20 cellular contexts compared by ENCODE assay signal in genomic region chr15:63353887-63354286, GRCh38. TPM values are rescaled to one million over a fixed set of nuclear protein-coding genes. Genes with fewer than 3 reads are reported as not detected.
DNase-seq lines count a peak whose midpoint lies in the region; ATAC-seq and TF ChIP-seq lines count a peak whose summit lies in the region.
"Had no signal": no experiment of that assay in that cellular context is flagged by ENCODE, and none has a peak within 500 bp of the region (broad histone marks: within the 10 kb centered on the region; RNA-seq: fewer than 3 reads in every experiment).

No MANE protein-coding gene starts in this region.

- no peaks in the 10 kb centered on the region for H3K36me3 ChIP-seq in Peyer's patch
- H3K36me3 ChIP-seq: MG63, SJCRH30 had no signal

- no peaks in the 10 kb centered on the region for H3K9me3 ChIP-seq in Peyer's patch
- H3K9me3 ChIP-seq: MG63, SJCRH30 had no signal

- H3K27me3 ChIP-seq in Peyer's patch = no peaks in the 10 kb centered on the region
- H3K27me3 ChIP-seq: MG63, SJCRH30 had no signal

- H3K4me1 ChIP-seq in Peyer's patch = peaks cover 0 to 60% (median 0%) of the 10 kb centered on the region in 4 donors

- no peak for TF ChIP-seq CTCF in Peyer's patch (IDR thresholded peaks at IDR 0.05)

- peak; percentile 71 for ATAC-seq in left lobe of liver
- ATAC-seq: GM12878 had no signal

- DNase-seq in Caki2 (ENCODE audit: low read depth) (peak; percentile 68), Peyer's patch (no peak), left lobe of liver (ENCODE audit: low spot score) (no peak), renal cortical epithelial cell (ENCODE audit: low read depth) (peak; percentile 79), MV-4-11 (lab: John Stamatoyannopoulos, UW) (no peak), HuH-7.5 (ENCODE audit: low spot score) (no peak), NCI-H1417 treated with DMSO at 0.1 percent for 48 hours (lab: John Stamatoyannopoulos, UW) (no peak), NCI-H510A (lab: John Stamatoyannopoulos, UW) (no peak)
- DNase-seq: DND-41, Kasumi-1, MG63, NCI-H1048, NCI-H1436 treated with DMSO at 0.1 percent for 48 hours, NCI-H2029, NCI-H226, NCI-H524 treated with DMSO at 0.1 percent for 48 hours, SJCRH30 had no signal

- TF ChIP-seq POLR2A in Peyer's patch (IDR thresholded peaks at IDR 0.05) = no peak

- H3K4me3 ChIP-seq in Peyer's patch = no peak overlapping the region
- H3K4me3 ChIP-seq: GM12878, MG63, SJCRH30 had no signal

- H3K27ac ChIP-seq in Peyer's patch = peak overlapping the region in 3 of 4 donors; percentile 49 to 82 (median 78)
- H3K27ac ChIP-seq: C4-2B, SJCRH30 had no signal

- in situ Hi-C loops in Caki2 (cut with HindIII; ENCODE audit: low pct_unique_long_range_greater_than_20kb, low sequenced_read_pairs) = no loop called here

RNA-seq across cellular contexts. Expression of gene CA12, which starts 27.8 kb away (rescaled TPM):
- total RNA-seq in Caki2 (2014; rRNA removed; shearing (Covaris generic); ENCODE audit: low replicate concordance) = 194 and 272 TPM in 2 replicates
- 10 to 100 TPM; 22.1 to 79.6 (median 37.0) TPM for total RNA-seq in Peyer's patch
- total RNA-seq in left lobe of liver = 0.28 TPM
- total RNA-seq in renal cortical epithelial cell = 19.6 and 26.4 TPM in 2 replicates
- total RNA-seq: OCI-LY7 had no signal

Comparison
In these comparisons a context has a peak if more than half of its experiments do, and no peak if none do; other contexts are left out.
1. DNase-seq: peak in Caki2 (single experiment) and renal cortical epithelial cell (single experiment); none in Peyer's patch (0 of 3), left lobe of liver (single experiment), MV-4-11 (single experiment), HuH-7.5 (single experiment), NCI-H1417 treated with DMSO at 0.1 percent for 48 hours (single experiment) and NCI-H510A (single experiment).
2. RNA of gene CA12, which starts 27.8 kb away (total RNA-seq): 194 to 272 TPM in Caki2, 22.1 to 79.6 TPM in Peyer's patch and 19.6 to 26.4 TPM in renal cortical epithelial cell; 0.28 TPM in left lobe of liver (single experiment); every median in the first group is over 10 times any median in the second.